ENCODE assay signal across 15 cellular contexts in the genomic region with DNA sequence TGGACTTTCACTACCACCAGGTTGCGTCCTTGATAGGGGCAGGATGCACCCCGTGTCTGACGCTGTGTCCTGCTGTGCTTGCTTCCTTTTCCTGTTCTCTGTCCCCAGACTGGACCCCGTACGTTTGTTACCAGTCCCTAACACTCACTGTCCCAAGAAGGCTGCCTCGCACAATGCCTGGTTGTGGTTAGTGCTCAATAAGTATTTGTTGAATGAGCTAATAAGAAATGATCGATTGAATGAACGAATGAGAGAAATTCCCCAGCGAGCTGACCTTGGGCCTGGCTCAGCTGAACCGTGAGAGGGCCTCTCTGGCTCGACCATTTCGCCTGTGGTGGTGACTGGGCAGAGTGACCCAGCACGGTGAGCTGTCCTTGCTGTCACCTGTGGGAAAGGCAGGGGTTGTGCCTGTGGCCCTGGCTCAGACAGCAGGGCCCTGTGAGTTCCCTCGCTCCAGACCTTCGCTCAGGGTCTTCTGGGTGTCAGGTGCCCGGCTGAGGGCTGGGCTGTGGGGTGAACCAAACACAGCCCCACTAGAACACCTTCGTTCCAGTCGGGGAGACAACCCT. TPM values are rescaled to one million over a fixed set of nuclear protein-coding genes. Genes with fewer than 3 reads are reported as not detected.
DNase-seq lines count a peak whose midpoint lies in the region; ATAC-seq, FAIRE-seq and TF ChIP-seq lines count a peak whose summit lies in the region.
"Had no signal": no experiment of that assay in that cellular context is flagged by ENCODE, and none has a peak within 500 bp of the region (broad histone marks: within the 10 kb centered on the region; RNA-seq: fewer than 3 reads in every experiment).

No MANE protein-coding gene starts in this region.

- no peak overlapping the region for H3K4ac ChIP-seq in H1 (replicated peaks; ENCODE audit: insufficient read length, low read depth, low read length)

- POLR2A ChIA-PET in H1 (lab: Charles Lee; ENCODE audit: partially characterized antibody) = interaction anchor here (0.8 kb wide), 1 partner anchor 15 kb away, joined by 4 read pairs; no protein-coding TSS in a partner anchor

- no peak overlapping the region for H3K56ac ChIP-seq in H1 (replicated peaks; ENCODE audit: insufficient read length, low read depth, low read length)

- H3K9me3 ChIP-seq in H1 (ENCODE audit: insufficient read depth in 2 of 2, low read depth in 1 of 2, low read length in 1 of 2) = no peaks in the 10 kb centered on the region
- no peaks in the 10 kb centered on the region for H3K9me3 ChIP-seq in right lobe of liver
- H3K9me3 ChIP-seq: Caco-2 had no signal

- no peak overlapping the region for H2BK12ac ChIP-seq in H1 (ENCODE audit: low read depth, low read length)

- H3K9ac ChIP-seq in H1 (replicated peaks in 1 of 4; ENCODE audit: extremely low read depth in 1 of 4, low read depth in 3 of 4, low read length in 3 of 4) = no peak overlapping the region

- H3K27me3 Mint-ChIP-seq in stimulated activated naive CD8-positive, alpha-beta T cell treated with anti-CD3 and anti-CD28 coated beads, Interleukin-15, Interleukin-2, amounts not matched to agents 100 ng/mL and 50 ng/mL, for 24 hours = no peaks in the 10 kb centered on the region
- H3K27me3 Mint-ChIP-seq in stimulated activated memory B cell treated with anti-CD40 and anti-IgM and Interleukin-4, amounts not matched to agents 10 μg/mL and 1 μg/mL and 100 μg/mL, for 72 hours = no peaks in the 10 kb centered on the region

- H3K4me1 ChIP-seq in H1 (replicated peaks in 1 of 4; ENCODE audit: control insufficient read depth in 3 of 4, insufficient read depth in 4 of 4, low read length in 3 of 4) (peaks cover 2 to 7% (median 4%) of the 10 kb centered on the region in 4 experiments; a peak in 4 of 7 replicates), right lobe of liver (peaks cover 0 to 35% (median 2%) of the 10 kb centered on the region in 4 donors)

- peaks cover 11% of the 10 kb centered on the region for H3K36me3 Mint-ChIP-seq in stimulated activated naive CD8-positive, alpha-beta T cell treated with anti-CD3 and anti-CD28 coated beads, Interleukin-15, Interleukin-2, amounts not matched to agents 100 ng/mL and 50 ng/mL, for 24 hours (ENCODE audit: low read depth)
- peaks cover 14% of the 10 kb centered on the region for H3K36me3 Mint-ChIP-seq in stimulated activated memory B cell treated with anti-CD40 and anti-IgM and Interleukin-4, amounts not matched to agents 10 μg/mL and 1 μg/mL and 100 μg/mL, for 72 hours

- no peak for ATAC-seq in stimulated activated naive CD8-positive, alpha-beta T cell treated with anti-CD3 and anti-CD28 coated beads, Interleukin-15, Interleukin-2, amounts not matched to agents 100 U/mL and 50 U/mL, for 24 hours
- ATAC-seq in right lobe of liver (peak; percentile 63 to 90 (median 72)), HG02973 (IDR thresholded peaks at IDR 0.05; ENCODE audit: unreplicated experiment) (no peak)
- no peak for ATAC-seq in stimulated activated memory B cell treated with anti-CD40 and anti-IgM and Interleukin-4, amounts not matched to agents 10 μg/mL and 1 μg/mL and 100 μg/mL, for 72 hours

- DNase-seq in stimulated activated naive CD8-positive, alpha-beta T cell treated with anti-CD3 and anti-CD28 coated beads, Interleukin-15, Interleukin-2, amounts not matched to agents 100 U/mL and 50 U/mL, for 24 hours = no peak
- no peak for DNase-seq in H1 (ENCODE audit: low read depth in 1 of 2, low spot score in 2 of 2)
- peak in 2 of 3 donors; percentile 64 to 79 for DNase-seq in right lobe of liver
- no peak for DNase-seq in ureter (ENCODE audit: low spot score)
- no peak for DNase-seq in NCI-H1105 (lab: John Stamatoyannopoulos, UW)
- DNase-seq: Caco-2, DMS53, NCI-H446 had no signal

- CTCF ChIA-PET in H1 (lab: Charles Lee; ENCODE audit: partially characterized antibody) = interaction anchor here (0.9 to 1.7 kb wide), 5 partner anchors 10 to 61 kb away, joined by 3 to 6 read pairs (median 4); no protein-coding TSS in a partner anchor

- no peaks in the 10 kb centered on the region for H3K23me2 ChIP-seq in H1 (ENCODE audit: low read depth, low read length)

- no peak overlapping the region for H2AFZ ChIP-seq in H1 (ENCODE audit: low read length)

- no peak for FAIRE-seq in H1 (lab: Jason Lieb, UNC)
- FAIRE-seq: GM12892, GM19239, HTR-8/SVneo had no signal

- no peak overlapping the region for H3K4me2 ChIP-seq in H1 (ENCODE audit: insufficient read depth in 1 of 2, low read depth in 2 of 2, low read length in 2 of 2)

- no peak overlapping the region for H2BK120ac ChIP-seq in H1 (replicated peaks; ENCODE audit: low read depth, low read length)

- H3K27ac ChIP-seq in H1 (ENCODE audit: low read depth, low read length) (no peak overlapping the region), right lobe of liver (peak overlapping the region in 1 of 3 donors; percentile 18)
- H3K27ac ChIP-seq: C4-2B had no signal

- TF ChIP-seq CTCF in H1 (IDR thresholded peaks at IDR 0.05; ENCODE audit: control extremely low read depth in 1 of 3, insufficient read depth in 1 of 3, low read depth in 1 of 3, low read length in 3 of 3) (no peak), right lobe of liver (IDR thresholded peaks at IDR 0.05) (no peak)

- H2BK5ac ChIP-seq in H1 (ENCODE audit: low read depth, low read length) = peak overlapping the region; percentile 75

- H3K79me1 ChIP-seq in H1 (ENCODE audit: low read depth, low read length) = peaks cover 41% of the 10 kb centered on the region

- no peak overlapping the region for H4K5ac ChIP-seq in H1 (ENCODE audit: insufficient read length, low read depth, low read length)

- H3K27ac Mint-ChIP-seq in stimulated activated naive CD8-positive, alpha-beta T cell treated with anti-CD3 and anti-CD28 coated beads, Interleukin-15, Interleukin-2, amounts not matched to agents 100 ng/mL and 50 ng/mL, for 24 hours = peak overlapping the region; percentile 26
- peak overlapping the region; percentile 62 for H3K27ac Mint-ChIP-seq in stimulated activated memory B cell treated with anti-CD40 and anti-IgM and Interleukin-4, amounts not matched to agents 10 μg/mL and 1 μg/mL and 100 μg/mL, for 72 hours

- peaks cover 25 to 46% of the 10 kb centered on the region in 2 experiments for H4K20me1 ChIP-seq in H1 (replicated peaks in 1 of 2; ENCODE audit: control insufficient read depth in 1 of 2, insufficient read depth in 2 of 2, low read length in 2 of 2)

- WGBS in H1 (ENCODE audit: extremely low coverage in 1 of 2, insufficient coverage in 1 of 2, insufficient read length in 1 of 2, insufficient replicate concordance in 2 of 2, low coverage in 1 of 2, low lambda C conversion rate in 2 of 2, missing lambda C conversion rate in 1 of 2), 2 experiments = 87% methylated on average over 18 of the region's 18 CpGs; no CpG with 5 or more reads in 1 of the 2 experiments
- WGBS in right lobe of liver (ENCODE audit: insufficient coverage, low coverage, low lambda C conversion rate, missing lambda C conversion rate) = 32% methylated on average over 11 of the region's 18 CpGs

- H3K14ac ChIP-seq in H1 (ENCODE audit: insufficient read length) = no peak overlapping the region

- H3K23ac ChIP-seq in H1 (ENCODE audit: insufficient read length) = no peak overlapping the region

- no peak overlapping the region for H4K91ac ChIP-seq in H1 (replicated peaks; ENCODE audit: insufficient read length, low read length)

- no peak overlapping the region for H2BK15ac ChIP-seq in H1 (ENCODE audit: low read length)

- H4K8ac ChIP-seq in H1 (ENCODE audit: extremely low read depth, insufficient read depth, low read length) = no peak overlapping the region

- no peaks in the 10 kb centered on the region for H3K9me3 Mint-ChIP-seq in stimulated activated naive CD8-positive, alpha-beta T cell treated with anti-CD3 and anti-CD28 coated beads, Interleukin-15, Interleukin-2, amounts not matched to agents 100 ng/mL and 50 ng/mL, for 24 hours
- no peaks in the 10 kb centered on the region for H3K9me3 Mint-ChIP-seq in stimulated activated memory B cell treated with anti-CD40 and anti-IgM and Interleukin-4, amounts not matched to agents 10 μg/mL and 1 μg/mL and 100 μg/mL, for 72 hours

- H3K79me2 ChIP-seq in H1 (ENCODE audit: control insufficient read depth in 1 of 2, insufficient read depth in 2 of 2, low read length in 2 of 2) = peaks cover 10 to 94% of the 10 kb centered on the region in 2 experiments

- TF ChIP-seq RAD21 in H1 (IDR thresholded peaks at IDR 0.05 in 1 of 2, conservative IDR thresholded peaks at IDR 0.05 in 1 of 2; ENCODE audit: low read depth in 2 of 2, low read length in 2 of 2) = no peak

- peaks cover 73% of the 10 kb centered on the region for H3K4me1 Mint-ChIP-seq in stimulated activated naive CD8-positive, alpha-beta T cell treated with anti-CD3 and anti-CD28 coated beads, Interleukin-15, Interleukin-2, amounts not matched to agents 100 ng/mL and 50 ng/mL, for 24 hours (ENCODE audit: low read depth)
- peaks cover 83% of the 10 kb centered on the region for H3K4me1 Mint-ChIP-seq in stimulated activated memory B cell treated with anti-CD40 and anti-IgM and Interleukin-4, amounts not matched to agents 10 μg/mL and 1 μg/mL and 100 μg/mL, for 72 hours

- TF ChIP-seq POLR2A in H1 (IDR thresholded peaks at IDR 0.05; ENCODE audit: control extremely low read depth in 1 of 2, low read depth in 2 of 2, low read length in 2 of 2) = no peak
- TF ChIP-seq POLR2A in right lobe of liver (IDR thresholded peaks at IDR 0.05) = no peak

- no peak overlapping the region for H3K4me3 Mint-ChIP-seq in stimulated activated naive CD8-positive, alpha-beta T cell treated with anti-CD3 and anti-CD28 coated beads, Interleukin-15, Interleukin-2, amounts not matched to agents 100 ng/mL and 50 ng/mL, for 24 hours
- no peak overlapping the region for H3K4me3 Mint-ChIP-seq in stimulated activated memory B cell treated with anti-CD40 and anti-IgM and Interleukin-4, amounts not matched to agents 10 μg/mL and 1 μg/mL and 100 μg/mL, for 72 hours

- H3K36me3 ChIP-seq in H1 (ENCODE audit: control insufficient read depth in 2 of 4, insufficient read depth in 4 of 4, low read length in 3 of 4) (no peaks in the 10 kb centered on the region; a peak in 1 of 8 replicates), right lobe of liver (no peaks in the 10 kb centered on the region)

- H2AK5ac ChIP-seq in H1 (ENCODE audit: low read depth, low read length) = no peak overlapping the region

- no peaks in the 10 kb centered on the region for H3K27me3 ChIP-seq in H1 (replicated peaks in 1 of 4; ENCODE audit: control insufficient read depth in 3 of 4, extremely low read depth in 1 of 4, insufficient read depth in 3 of 4, low read length in 3 of 4)
- no peaks in the 10 kb centered on the region for H3K27me3 ChIP-seq in right lobe of liver

- no peak overlapping the region for H2BK20ac ChIP-seq in H1 (ENCODE audit: low read length)

- intact Hi-C loops in right lobe of liver (cut with DNase I) = no loop called here

- no peak for TF ChIP-seq EP300 in H1 (IDR thresholded peaks at IDR 0.05; ENCODE audit: borderline replicate concordance in 1 of 2, low read depth in 2 of 2, low read length in 2 of 2)

- H3K18ac ChIP-seq in H1 (ENCODE audit: extremely low read depth, low read length) = no peak overlapping the region

- H3K4me3 ChIP-seq in H1 (ENCODE audit: extremely low read depth in 1 of 4, insufficient read depth in 2 of 4, low read depth in 3 of 4, low read length in 4 of 4) = no peak overlapping the region
- H3K4me3 ChIP-seq in right lobe of liver = no peak overlapping the region

RNA-seq across cellular contexts. Expression of a gene that starts 20.9 kb away (rescaled TPM):
- total RNA-seq in H1 (2021; fragmentation: NEBNext Ultra II Directional; extraction: Animal tissue kit (Norgen Biotek cat#: 25700)) = 53.2 and 62.0 TPM in 2 replicates
- polyA plus RNA-seq in H1 (2011; rRNA removed) = 7.9 and 21.2 TPM in 2 replicates
- polyA plus RNA-seq in H1 (2011; cell fraction: cytosol; rRNA removed) = 7.9 TPM
- polyA plus RNA-seq in H1 (2011; cell fraction: nucleus; rRNA removed) = 27.3 TPM
- 44.6 to 50.3 TPM (median 45.5 TPM) in 4 replicates for polyA plus RNA-seq in H1 (2012, experiment 1 of 2)
- 28.6 TPM for polyA plus RNA-seq in H1 (2012, experiment 2 of 2)
- 36.4 TPM for polyA plus RNA-seq in H1 (2013, experiment 1 of 2)
- 34.4 TPM for polyA plus RNA-seq in H1 (2013, experiment 2 of 2)
- polyA minus RNA-seq in H1 (2011; rRNA and poly(A)+ RNA removed) = 20.8 and 26.6 TPM in 2 replicates
- 35.2 TPM for polyA minus RNA-seq in H1 (2011; cell fraction: cytosol; rRNA and poly(A)+ RNA removed)
- 37.7 TPM for polyA minus RNA-seq in H1 (2011; cell fraction: nucleus; rRNA and poly(A)+ RNA removed)
- 10 to 100 TPM; 12.2 to 23.0 (median 16.5) TPM for total RNA-seq in right lobe of liver
- total RNA-seq in ureter = 98.0 TPM

Comparison
In these comparisons a context has a peak if more than half of its experiments do, and no peak if none do; other contexts are left out.
1. ATAC-seq: peak in right lobe of liver (4 of 4); none in stimulated activated naive CD8-positive, alpha-beta T cell treated with anti-CD3 and anti-CD28 coated beads, Interleukin-15, Interleukin-2, amounts not matched to agents 100 U/mL and 50 U/mL, for 24 hours (single experiment), stimulated activated memory B cell treated with anti-CD40 and anti-IgM and Interleukin-4, amounts not matched to agents 10 μg/mL and 1 μg/mL and 100 μg/mL, for 72 hours (single experiment) and HG02973 (single experiment).
2. DNase-seq: peak in right lobe of liver (2 of 3); none in stimulated activated naive CD8-positive, alpha-beta T cell treated with anti-CD3 and anti-CD28 coated beads, Interleukin-15, Interleukin-2, amounts not matched to agents 100 U/mL and 50 U/mL, for 24 hours (single experiment), H1 (0 of 2), ureter (single experiment) and NCI-H1105 (single experiment).